1 cellular context compared by ENCODE assay signal in genomic region chrX:46178763-46179162, GRCh38.
TF ChIP-seq lines count a peak whose summit lies in the region.

No MANE protein-coding gene starts in this region.

TF ChIP-seq in HCT116, 20 proteins besides CTCF, POLR2A, EP300 and RAD21 (continued from another document):
- TF ChIP-seq REST (IDR thresholded peaks at IDR 0.05; ENCODE audit: low read depth) (no peak), SRF (IDR thresholded peaks at IDR 0.05; ENCODE audit: low read depth) (no peak), YY1 (IDR thresholded peaks at IDR 0.05; ENCODE audit: extremely low read depth, insufficient replicate concordance, low read depth, low read length) (no peak), ZNF274 (IDR thresholded peaks at IDR 0.05; ENCODE audit: low read depth, low read length) (no peak)
